ENCODE assay signal across 13 cellular contexts in genomic region chr1:232127190-232127589, GRCh38.
DNase-seq lines count a peak whose midpoint lies in the region; ATAC-seq and TF ChIP-seq lines count a peak whose summit lies in the region.
"Had no signal": no experiment of that assay in that cellular context is flagged by ENCODE, and none has a peak within 500 bp of the region (broad histone marks: within the 10 kb centered on the region; RNA-seq: fewer than 3 reads in every experiment).

No MANE protein-coding gene starts in this region.

- intact Hi-C loops in sigmoid colon (cut with DNase I) = no loop called here

- H3K4me1 ChIP-seq in RWPE2 (ENCODE audit: insufficient read depth, poor library complexity, severe bottlenecking) (peaks cover 12% of the 10 kb centered on the region), sigmoid colon (no peaks in the 10 kb centered on the region)

- peaks cover 13% of the 10 kb centered on the region for H3K4me1 Mint-ChIP-seq in nephron progenitor cell

- 85 to 88% methylated on average over 2 of the region's 2 CpGs for WGBS in sigmoid colon, 2 donors

- DNase-seq in A172 (ENCODE audit: low spot score) (peak; percentile 88), GM04504 (ENCODE audit: low read depth) (peak; percentile 66), RWPE2 (ENCODE audit: low spot score) (no peak), fibroblast of pulmonary artery (ENCODE audit: low read depth) (peak; percentile 70), sigmoid colon (no peak), nephron progenitor cell (no peak), GM10266 (ENCODE audit: extremely low spot score) (no peak), NCI-H1105 treated with DMSO at 0.1 percent for 48 hours (lab: John Stamatoyannopoulos, UW) (no peak)
- DNase-seq: activated effector memory CD4-positive, alpha-beta T cell treated with Interleukin-2 at 50 U/mL for 16 hours; T-helper 9 cell had no signal

- ATAC-seq in RWPE2 (ENCODE audit: low read depth) = peak; percentile 78
- ATAC-seq: GM12878 had no signal

- TF ChIP-seq POLR2A in sigmoid colon (IDR thresholded peaks at IDR 0.05) = no peak

- peaks cover 6% of the 10 kb centered on the region for H3K27me3 Mint-ChIP-seq in nephron progenitor cell (ENCODE audit: low read depth, poor library complexity)

- no peak for TF ChIP-seq CTCF in RWPE2 (IDR thresholded peaks at IDR 0.05; ENCODE audit: poor library complexity, severe bottlenecking)
- TF ChIP-seq CTCF in fibroblast of pulmonary artery (IDR thresholded peaks at IDR 0.05; ENCODE audit: low read length, missing control alignments) = no peak
- TF ChIP-seq CTCF in sigmoid colon (IDR thresholded peaks at IDR 0.05) = no peak
- no peak for TF ChIP-seq CTCF in nephron progenitor cell (IDR thresholded peaks at IDR 0.05)
- no peak for TF ChIP-seq CTCF in GM10266 (IDR thresholded peaks at IDR 0.05; ENCODE audit: control insufficient read depth, insufficient read depth, low read depth, missing control alignments)

- no peaks in the 10 kb centered on the region for H3K36me3 ChIP-seq in RWPE2 (ENCODE audit: low read depth)
- no peaks in the 10 kb centered on the region for H3K36me3 ChIP-seq in sigmoid colon

- TF ChIP-seq EP300 in sigmoid colon (IDR thresholded peaks at IDR 0.05) = no peak

- no peaks in the 10 kb centered on the region for H3K9me3 ChIP-seq in RWPE2 (ENCODE audit: severe bottlenecking)
- peaks cover 0 to 6% (median 0%) of the 10 kb centered on the region in 4 donors for H3K9me3 ChIP-seq in sigmoid colon

- H3K27ac Mint-ChIP-seq in nephron progenitor cell = no peak overlapping the region
- H3K27ac Mint-ChIP-seq: CD4-positive, CD25-positive, alpha-beta regulatory T cell; stimulated activated naive CD8-positive, alpha-beta T cell treated with anti-CD3 and anti-CD28 coated beads, Interleukin-15, Interleukin-2, amounts not matched to agents 100 ng/mL and 50 ng/mL, for 24 hours had no signal

- H3K27me3 ChIP-seq in RWPE2 (ENCODE audit: insufficient read depth, poor library complexity, severe bottlenecking) (no peaks in the 10 kb centered on the region), sigmoid colon (no peaks in the 10 kb centered on the region)

- peaks cover 5% of the 10 kb centered on the region for H3K36me3 Mint-ChIP-seq in nephron progenitor cell (ENCODE audit: low read depth)
- H3K36me3 Mint-ChIP-seq: CD4-positive, CD25-positive, alpha-beta regulatory T cell had no signal

- H3K27ac ChIP-seq in RWPE2 (ENCODE audit: poor library complexity, severe bottlenecking) = no peak overlapping the region
- H3K27ac ChIP-seq in sigmoid colon = no peak overlapping the region

- H3K9me3 Mint-ChIP-seq in nephron progenitor cell = peaks cover 43% of the 10 kb centered on the region
- H3K9me3 Mint-ChIP-seq: stimulated activated naive CD8-positive, alpha-beta T cell treated with anti-CD3 and anti-CD28 coated beads, Interleukin-15, Interleukin-2, amounts not matched to agents 100 ng/mL and 50 ng/mL, for 24 hours had no signal

- H3K4me3 Mint-ChIP-seq in nephron progenitor cell = no peak overlapping the region
- H3K4me3 Mint-ChIP-seq: CD4-positive, CD25-positive, alpha-beta regulatory T cell; stimulated activated naive CD8-positive, alpha-beta T cell treated with anti-CD3 and anti-CD28 coated beads, Interleukin-15, Interleukin-2, amounts not matched to agents 100 ng/mL and 50 ng/mL, for 24 hours had no signal

- H3K4me3 ChIP-seq in RWPE2 (ENCODE audit: severe bottlenecking) (no peak overlapping the region), fibroblast of pulmonary artery (replicated peaks; ENCODE audit: low read depth, low read length) (no peak overlapping the region), sigmoid colon (no peak overlapping the region)
- H3K4me3 ChIP-seq: GM12878 had no signal

Comparison
In these comparisons a context has a peak if more than half of its experiments do, and no peak if none do; other contexts are left out.
1. DNase-seq: peak in A172 (single experiment), GM04504 (single experiment) and fibroblast of pulmonary artery (single experiment); none in RWPE2 (single experiment), sigmoid colon (single experiment), nephron progenitor cell (single experiment), GM10266 (single experiment) and NCI-H1105 treated with DMSO at 0.1 percent for 48 hours (single experiment).